ENCODE assay signal across 27 cellular contexts in the genomic region with DNA sequence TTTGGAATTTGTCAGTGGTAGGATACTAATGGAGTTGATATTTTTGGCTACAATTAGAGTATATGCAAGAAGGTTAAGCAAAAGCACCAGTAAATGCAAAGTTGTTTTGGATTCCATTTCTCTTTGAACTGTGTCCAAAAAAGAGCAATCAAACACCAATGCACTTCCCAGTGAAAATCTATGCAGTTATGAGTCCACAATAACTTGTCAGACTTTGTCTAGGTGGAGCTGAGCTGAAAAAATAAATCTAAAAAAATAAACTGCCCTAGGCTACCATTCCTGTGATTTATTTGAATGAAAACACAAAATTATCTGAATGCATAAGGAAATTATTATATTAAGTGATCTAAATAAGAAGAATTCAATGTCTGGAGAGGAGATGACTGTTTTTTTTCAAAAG. TPM values are rescaled to one million over a fixed set of nuclear protein-coding genes. Genes with fewer than 3 reads are reported as not detected.
"Had no signal": no experiment of that assay in that cellular context is flagged by ENCODE, and none has a peak within 500 bp of the region (broad histone marks: within the 10 kb centered on the region; RNA-seq: fewer than 3 reads in every experiment).

No MANE protein-coding gene starts in this region.

- H3K4me3 Mint-ChIP-seq: memory B cell; naive B cell; natural killer cell treated with Interleukin-12 subunit alpha and Interleukin-12 subunit beta and Interleukin-15 and Interleukin-18, amount 100 ng/mL, for 72 hours; neural progenitor cell; stimulated activated naive CD8-positive, alpha-beta T cell treated with anti-CD3 and anti-CD28 coated beads, Interleukin-15, amount 100 ng/mL, for 72 hours had no signal

- H3K36me3 ChIP-seq: esophagus muscularis mucosa, heart right ventricle, lower lobe of right lung, neural progenitor cell, right lobe of liver, thyroid gland, vagina had no signal

- H3K27ac ChIP-seq: esophagus muscularis mucosa, heart right ventricle, lower lobe of right lung, neural progenitor cell, parathyroid adenoma, right lobe of liver, thyroid gland, vagina had no signal

- DNase-seq: cortex of kidney; foreskin melanocyte; glutamatergic neuron; heart right ventricle; hippocampal formation; kidney glomerular epithelial cell; left ventricle myocardium superior; lower lobe of right lung; mucosa of descending colon; naive B cell; right lobe of liver; small intestine; stimulated activated CD4-positive, alpha-beta T cell treated with anti-CD3 and anti-CD28 coated beads, Interleukin-12 subunit alpha, Interleukin-12 subunit beta, amount 100 ng/mL, for 4 hours; stimulated activated CD4-positive, alpha-beta T cell treated with anti-CD3 and anti-CD28 coated beads, Interleukin-1b, Interleukin-23, amount 100 ng/mL, for 48 hours; stimulated activated CD4-positive, alpha-beta T cell treated with anti-CD3 and anti-CD28 coated beads, Interleukin-4, amount 100 ng/mL, for 1 hour; stimulated activated CD8-positive, alpha-beta memory T cell treated with anti-CD3 and anti-CD28 coated beads, Interleukin-4, amount 100 ng/mL, for 48 hours; stimulated activated naive CD4-positive, alpha-beta T cell; stimulated activated naive CD8-positive, alpha-beta T cell treated with anti-CD3 and anti-CD28 coated beads, Interleukin-15, amount 100 ng/mL, for 72 hours; thyroid gland had no signal

- H3K36me3 Mint-ChIP-seq: memory B cell; naive B cell; natural killer cell treated with Interleukin-12 subunit alpha and Interleukin-12 subunit beta and Interleukin-15 and Interleukin-18, amount 100 ng/mL, for 72 hours; neural progenitor cell had no signal

- H3K4me3 ChIP-seq: esophagus muscularis mucosa, heart right ventricle, lower lobe of right lung, mucosa of descending colon, neural progenitor cell, right lobe of liver, thyroid gland, vagina had no signal

- H3K27me3 ChIP-seq: esophagus muscularis mucosa, heart right ventricle, neural progenitor cell, right lobe of liver, thyroid gland, vagina had no signal

- H3K9me3 ChIP-seq: esophagus muscularis mucosa, heart right ventricle, lower lobe of right lung, mucosa of descending colon, right lobe of liver, thyroid gland, vagina had no signal

- H3K4me1 ChIP-seq: lower lobe of right lung, neural progenitor cell, parathyroid adenoma, right lobe of liver, thyroid gland, vagina had no signal

- H3K9me3 Mint-ChIP-seq: memory B cell; naive B cell; natural killer cell treated with Interleukin-12 subunit alpha and Interleukin-12 subunit beta and Interleukin-15 and Interleukin-18, amount 100 ng/mL, for 72 hours; neural progenitor cell had no signal

- FAIRE-seq: islet of Langerhans had no signal

- ATAC-seq: heart right ventricle; left ventricle myocardium superior; lower lobe of right lung; mucosa of descending colon; natural killer cell treated with Interleukin-12 subunit alpha and Interleukin-12 subunit beta and Interleukin-15 and Interleukin-18, amount 100 ng/mL, for 72 hours; right lobe of liver; stimulated activated naive CD8-positive, alpha-beta T cell treated with anti-CD3 and anti-CD28 coated beads, Interleukin-15, amount 100 ng/mL, for 72 hours had no signal

- H3K27ac Mint-ChIP-seq: memory B cell; naive B cell; natural killer cell treated with Interleukin-12 subunit alpha and Interleukin-12 subunit beta and Interleukin-15 and Interleukin-18, amount 100 ng/mL, for 72 hours; neural progenitor cell; progenitor cell of endocrine pancreas; stimulated activated naive CD8-positive, alpha-beta T cell treated with anti-CD3 and anti-CD28 coated beads, Interleukin-15, amount 100 ng/mL, for 72 hours had no signal

- H3K4me1 Mint-ChIP-seq: neural progenitor cell; stimulated activated naive CD8-positive, alpha-beta T cell treated with anti-CD3 and anti-CD28 coated beads, Interleukin-15, amount 100 ng/mL, for 72 hours had no signal

- H3K27me3 Mint-ChIP-seq: memory B cell; naive B cell; progenitor cell of endocrine pancreas; stimulated activated naive CD8-positive, alpha-beta T cell treated with anti-CD3 and anti-CD28 coated beads, Interleukin-15, amount 100 ng/mL, for 72 hours had no signal

RNA-seq across cellular contexts. Expression of a gene that starts 42.9 kb away (rescaled TPM):
- total RNA-seq: natural killer cell treated with Interleukin-12 subunit alpha and Interleukin-12 subunit beta and Interleukin-15 and Interleukin-18, amount 100 ng/mL, for 72 hours; progenitor cell of endocrine pancreas had no signal
